In genomic region chr17:75288359-75288758, GRCh38 we compare ENCODE assay signal across 9 cellular contexts. TPM values are rescaled to one million over a fixed set of nuclear protein-coding genes. Genes with fewer than 3 reads are reported as not detected.
A peak's percentile ranks its signal among the peaks of the same experiment; 100 is the strongest.
DNase-seq lines count a peak whose midpoint lies in the region; ATAC-seq and TF ChIP-seq lines count a peak whose summit lies in the region.
"Had no signal": no experiment of that assay in that cellular context is flagged by ENCODE, and none has a peak within 500 bp of the region (broad histone marks: within the 10 kb centered on the region; RNA-seq: fewer than 3 reads in every experiment).

No MANE protein-coding gene starts in this region.

- peaks cover 9% of the 10 kb centered on the region for H3K36me3 ChIP-seq in H7 (replicated peaks; ENCODE audit: control insufficient read depth, insufficient read depth, low read length)
- H3K36me3 ChIP-seq in WERI-Rb-1, result peaks cover 34% of the 10 kb centered on the region
- peaks cover 0 to 32% of the 10 kb centered on the region in 2 donors for H3K36me3 ChIP-seq in gastroesophageal sphincter
- peaks cover 4% of the 10 kb centered on the region for H3K36me3 ChIP-seq in skeletal muscle satellite cell (ENCODE audit: insufficient read depth, low read length)

- no peak for TF ChIP-seq POLR2A in gastroesophageal sphincter (IDR thresholded peaks at IDR 0.05)

- H3K9me3 ChIP-seq in WERI-Rb-1 (ENCODE audit: severe bottlenecking), result no peaks in the 10 kb centered on the region
- no peaks in the 10 kb centered on the region for H3K9me3 ChIP-seq in gastroesophageal sphincter
- no peaks in the 10 kb centered on the region for H3K9me3 ChIP-seq in skeletal muscle satellite cell (replicated peaks; ENCODE audit: low read length)

- POLR2A ChIA-PET in HEK293T (lab: Yijun Ruan, JAX), result interaction anchor here (1.1 to 3.8 kb wide), 19 partner anchors 8 to 237 kb away, joined by 3 to 82 read pairs (median 5); partner anchors contain the start of genes GGA3, GRB2, LLGL2 and MIF4GD

- TF ChIP-seq CTCF in WERI-Rb-1 (IDR thresholded peaks at IDR 0.05; ENCODE audit: low read depth, low read length) (no peak), gastroesophageal sphincter (IDR thresholded peaks at IDR 0.05) (no peak)

- H3K4me1 ChIP-seq in gastroesophageal sphincter (peaks cover 0 to 18% (median 4%) of the 10 kb centered on the region in 3 donors), skeletal muscle satellite cell (ENCODE audit: control insufficient read depth, insufficient read depth, low read length) (peaks cover 6% of the 10 kb centered on the region)

- H3K27me3 ChIP-seq in H7 (ENCODE audit: control insufficient read depth, insufficient read depth, low read length), result no peaks in the 10 kb centered on the region
- H3K27me3 ChIP-seq in WERI-Rb-1 (ENCODE audit: insufficient read depth, low read depth, severe bottlenecking), result no peaks in the 10 kb centered on the region
- no peaks in the 10 kb centered on the region for H3K27me3 ChIP-seq in gastroesophageal sphincter
- no peaks in the 10 kb centered on the region for H3K27me3 ChIP-seq in skeletal muscle satellite cell (ENCODE audit: control insufficient read depth, insufficient read depth, low read length)

- peak overlapping the region; percentile 78 for H3K27ac ChIP-seq in WERI-Rb-1
- peak overlapping the region in 3 of 4 donors; percentile 88 to 97 (median 94) for H3K27ac ChIP-seq in gastroesophageal sphincter

- TF ChIP-seq EP300 in gastroesophageal sphincter (IDR thresholded peaks at IDR 0.05), result no peak

- peak overlapping the region; percentile 82 for H3K4me3 ChIP-seq in H7 (ENCODE audit: insufficient read depth, low read depth, low read length)
- peak overlapping the region; percentile 93 for H3K4me3 ChIP-seq in WERI-Rb-1 (ENCODE audit: low read depth, low read length)
- H3K4me3 ChIP-seq in gastroesophageal sphincter, result peak overlapping the region; percentile 59 to 82
- peak overlapping the region; percentile 82 for H3K4me3 ChIP-seq in skeletal muscle satellite cell (ENCODE audit: low read length)

- no peak overlapping the region for H3K9ac ChIP-seq in skeletal muscle satellite cell (ENCODE audit: low read depth, low read length)

- H3K4me2 ChIP-seq in skeletal muscle satellite cell (ENCODE audit: low read length), result peak overlapping the region; percentile 92

- no peak for DNase-seq in H7
- no peak for DNase-seq in WERI-Rb-1
- DNase-seq in HEK293T (ENCODE audit: extremely low spot score), result no peak
- DNase-seq in GDM1 (lab: John Stamatoyannopoulos, UW), result no peak
- DNase-seq: HCEC 1CT had no signal

- 18 to 27% methylated on average over 2 of the region's 2 CpGs for WGBS in gastroesophageal sphincter (ENCODE audit: low coverage in 1 of 2), 2 donors

- CTCF ChIA-PET in HEK293T (lab: Yijun Ruan, JAX), result interaction anchor here (0.6 to 2.9 kb wide), 3 partner anchors 17 to 139 kb away, joined by 3 to 28 read pairs (median 5); partner anchors contain the start of gene MIF4GD

- no peak for ATAC-seq in gastroesophageal sphincter
- no peak for ATAC-seq in HG03565 (IDR thresholded peaks at IDR 0.05; ENCODE audit: unreplicated experiment)
- no peak for ATAC-seq in HG03432 (IDR thresholded peaks at IDR 0.05; ENCODE audit: unreplicated experiment)

TF ChIP-seq in HEK293T, 16 proteins besides CTCF, POLR2A, EP300 and RAD21:
- TF ChIP-seq SP1 (IDR thresholded peaks at IDR 0.05) (no peak), LEF1 (IDR thresholded peaks at IDR 0.05; ENCODE audit: borderline replicate concordance) (no peak), CTBP1 (IDR thresholded peaks at IDR 0.05; ENCODE audit: borderline replicate concordance) (no peak)

RNA-seq across cellular contexts. Expression of gene SLC25A19, which starts 0.9 kb away (rescaled TPM):
- 25.7 and 31.0 TPM in 2 replicates for total RNA-seq in H7 (2014; rRNA removed; shearing (Covaris generic))
- 10 to 100 TPM in 3 of 4 donors, 1 to 10 TPM in 1; 7.3 to 14.5 (median 13.4) TPM for total RNA-seq in gastroesophageal sphincter
- total RNA-seq in skeletal muscle satellite cell (2012; rRNA removed), result 11.8 and 13.2 TPM in 2 replicates

RNA-seq across cellular contexts. Expression of gene MIF4GD, which starts 17.3 kb away (rescaled TPM):
- 28.0 TPM in 2 replicates for total RNA-seq in H7 (2014; rRNA removed; shearing (Covaris generic))
- total RNA-seq in gastroesophageal sphincter, result 10 to 100 TPM; 28.5 to 50.7 (median 44.4) TPM
- total RNA-seq in skeletal muscle satellite cell (2012; rRNA removed), result 3.1 and 5.1 TPM in 2 replicates

RNA-seq across cellular contexts. Expression of gene MRPS7, which starts 26.7 kb away (rescaled TPM):
- 128 and 166 TPM in 2 replicates for total RNA-seq in H7 (2014; rRNA removed; shearing (Covaris generic))
- 10 to 100 TPM; 35.0 to 46.4 (median 38.3) TPM for total RNA-seq in gastroesophageal sphincter
- total RNA-seq in skeletal muscle satellite cell (2012; rRNA removed), result 55.7 and 64.9 TPM in 2 replicates

RNA-seq across cellular contexts. Expression of gene GGA3, which starts 27.0 kb away (rescaled TPM):
- total RNA-seq in H7 (2014; rRNA removed; shearing (Covaris generic)), result 30.8 and 34.8 TPM in 2 replicates
- total RNA-seq in gastroesophageal sphincter, result 10 to 100 TPM; 19.5 to 27.8 (median 24.5) TPM
- 11.4 and 15.5 TPM in 2 replicates for total RNA-seq in skeletal muscle satellite cell (2012; rRNA removed)
